In genomic region chr7:155166108-155166507, GRCh38 we compare ENCODE assay signal across 16 cellular contexts.
DNase-seq lines count a peak whose midpoint lies in the region; ATAC-seq and TF ChIP-seq lines count a peak whose summit lies in the region.
"Had no signal": no experiment of that assay in that cellular context is flagged by ENCODE, and none has a peak within 500 bp of the region (broad histone marks: within the 10 kb centered on the region; RNA-seq: fewer than 3 reads in every experiment).

No MANE protein-coding gene starts in this region.

- no peak for TF ChIP-seq CTCF in right atrium auricular region (IDR thresholded peaks at IDR 0.05)
- TF ChIP-seq CTCF in foreskin keratinocyte (conservative IDR thresholded peaks at IDR 0.05), result no peak

- H3K27me3 ChIP-seq in SJCRH30 (0 out of 2 replicates have a peak, but pooled peaks cover 6% of the 10 kb centered on the region), right atrium auricular region (no peaks in the 10 kb centered on the region), foreskin keratinocyte (peaks cover 2% of the 10 kb centered on the region)

- H3K27ac Mint-ChIP-seq in activated naive CD8-positive, alpha-beta T cell treated with anti-CD3 and anti-CD28 coated beads, Interleukin-2, amount 50 U/mL, for 24 hours, result peak overlapping the region; percentile 10
- no peak overlapping the region for H3K27ac Mint-ChIP-seq in activated naive CD8-positive, alpha-beta T cell treated with anti-CD3 and anti-CD28 coated beads for 36 hours
- H3K27ac Mint-ChIP-seq: activated naive CD4-positive, alpha-beta T cell treated with anti-CD3 and anti-CD28 coated beads, Interleukin-2, amount 50 U/mL, for 24 hours; nephron progenitor cell had no signal

- no peak for ATAC-seq in activated naive CD8-positive, alpha-beta T cell treated with anti-CD3 and anti-CD28 coated beads, Interleukin-2, amount 50 U/mL, for 24 hours
- no peak for ATAC-seq in foreskin keratinocyte
- no peak for ATAC-seq in GM21529 (IDR thresholded peaks at IDR 0.05; ENCODE audit: unreplicated experiment)
- ATAC-seq in GM21367 (IDR thresholded peaks at IDR 0.05; ENCODE audit: unreplicated experiment), result no peak

- H3K4me3 ChIP-seq in SJCRH30, result no peak overlapping the region
- H3K4me3 ChIP-seq in right atrium auricular region, result no peak overlapping the region
- H3K4me3 ChIP-seq: left ventricle myocardium inferior had no signal

- H3K36me3 Mint-ChIP-seq in activated naive CD8-positive, alpha-beta T cell treated with anti-CD3 and anti-CD28 coated beads, Interleukin-2, amount 50 U/mL, for 24 hours (ENCODE audit: low read depth), result no peaks in the 10 kb centered on the region
- H3K36me3 Mint-ChIP-seq in activated naive CD8-positive, alpha-beta T cell treated with anti-CD3 and anti-CD28 coated beads for 36 hours, result no peaks in the 10 kb centered on the region
- H3K36me3 Mint-ChIP-seq: activated naive CD4-positive, alpha-beta T cell treated with anti-CD3 and anti-CD28 coated beads, Interleukin-2, amount 50 U/mL, for 24 hours had no signal

- no peaks in the 10 kb centered on the region for H3K9me3 ChIP-seq in SJCRH30 (replicated peaks)
- no peaks in the 10 kb centered on the region for H3K9me3 ChIP-seq in right atrium auricular region
- H3K9me3 ChIP-seq: left ventricle myocardium inferior had no signal

- no peak overlapping the region for H3K4me3 Mint-ChIP-seq in activated naive CD8-positive, alpha-beta T cell treated with anti-CD3 and anti-CD28 coated beads, Interleukin-2, amount 50 U/mL, for 24 hours
- no peak overlapping the region for H3K4me3 Mint-ChIP-seq in activated naive CD8-positive, alpha-beta T cell treated with anti-CD3 and anti-CD28 coated beads for 36 hours
- H3K4me3 Mint-ChIP-seq: activated naive CD4-positive, alpha-beta T cell treated with anti-CD3 and anti-CD28 coated beads, Interleukin-2, amount 50 U/mL, for 24 hours; central memory CD8-positive, alpha-beta T cell; nephron progenitor cell had no signal

- no peaks in the 10 kb centered on the region for H3K36me3 ChIP-seq in SJCRH30
- H3K36me3 ChIP-seq in right atrium auricular region, result no peaks in the 10 kb centered on the region
- H3K36me3 ChIP-seq: left ventricle myocardium inferior had no signal

- H3K4me1 ChIP-seq in SJCRH30 (peaks cover 5% of the 10 kb centered on the region; the same call in 1 of the 2 replicates), right atrium auricular region (no peaks in the 10 kb centered on the region), foreskin keratinocyte (no peaks in the 10 kb centered on the region)
- H3K4me1 ChIP-seq: left ventricle myocardium inferior had no signal

- H3K27ac ChIP-seq in SJCRH30, result no peak overlapping the region
- no peak overlapping the region for H3K27ac ChIP-seq in right atrium auricular region
- no peak overlapping the region for H3K27ac ChIP-seq in foreskin keratinocyte
- H3K27ac ChIP-seq: left ventricle myocardium inferior, VCaP had no signal

- no peaks in the 10 kb centered on the region for H3K4me1 Mint-ChIP-seq in activated naive CD8-positive, alpha-beta T cell treated with anti-CD3 and anti-CD28 coated beads, Interleukin-2, amount 50 U/mL, for 24 hours
- no peaks in the 10 kb centered on the region for H3K4me1 Mint-ChIP-seq in activated naive CD8-positive, alpha-beta T cell treated with anti-CD3 and anti-CD28 coated beads for 36 hours
- H3K4me1 Mint-ChIP-seq: activated naive CD4-positive, alpha-beta T cell treated with anti-CD3 and anti-CD28 coated beads, Interleukin-2, amount 50 U/mL, for 24 hours; central memory CD8-positive, alpha-beta T cell; nephron progenitor cell had no signal

- no peaks in the 10 kb centered on the region for H3K9me3 Mint-ChIP-seq in activated naive CD8-positive, alpha-beta T cell treated with anti-CD3 and anti-CD28 coated beads, Interleukin-2, amount 50 U/mL, for 24 hours
- H3K9me3 Mint-ChIP-seq in activated naive CD8-positive, alpha-beta T cell treated with anti-CD3 and anti-CD28 coated beads for 36 hours, result no peaks in the 10 kb centered on the region
- H3K9me3 Mint-ChIP-seq: activated naive CD4-positive, alpha-beta T cell treated with anti-CD3 and anti-CD28 coated beads, Interleukin-2, amount 50 U/mL, for 24 hours; central memory CD8-positive, alpha-beta T cell had no signal

- peaks cover 6% of the 10 kb centered on the region for H3K27me3 Mint-ChIP-seq in activated naive CD8-positive, alpha-beta T cell treated with anti-CD3 and anti-CD28 coated beads, Interleukin-2, amount 50 U/mL, for 24 hours
- H3K27me3 Mint-ChIP-seq in activated naive CD8-positive, alpha-beta T cell treated with anti-CD3 and anti-CD28 coated beads for 36 hours, result peaks cover 35% of the 10 kb centered on the region

- DNase-seq in activated naive CD8-positive, alpha-beta T cell treated with anti-CD3 and anti-CD28 coated beads, Interleukin-2, amount 50 U/mL, for 24 hours, result no peak
- no peak for DNase-seq in activated naive CD8-positive, alpha-beta T cell treated with anti-CD3 and anti-CD28 coated beads for 36 hours
- DNase-seq in SJCRH30, result peak; percentile 34 to 40
- DNase-seq in islet precursor cell, result peak; percentile 42
- DNase-seq in right atrium auricular region (ENCODE audit: low spot score), result no peak
- DNase-seq in foreskin keratinocyte, result no peak
- DNase-seq: left ventricle myocardium inferior, NCI-H1694 treated with DMSO at 0.1 percent for 48 hours, nephron progenitor cell, small intestine, substantia nigra had no signal

Comparison
In these comparisons a context has a peak if more than half of its experiments do, and no peak if none do; other contexts are left out.
1. DNase-seq: peak in SJCRH30 (2 of 2) and islet precursor cell (single experiment); none in activated naive CD8-positive, alpha-beta T cell treated with anti-CD3 and anti-CD28 coated beads, Interleukin-2, amount 50 U/mL, for 24 hours (single experiment), activated naive CD8-positive, alpha-beta T cell treated with anti-CD3 and anti-CD28 coated beads for 36 hours (single experiment), right atrium auricular region (single experiment) and foreskin keratinocyte (0 of 2).